In genomic region chr5:128572546-128573339, GRCh38 we compare ENCODE assay signal across 1 cellular context.
TF ChIP-seq lines count a peak whose summit lies in the region.

No MANE protein-coding gene starts in this region.

TF ChIP-seq in IMR-90, 13 proteins besides CTCF, POLR2A, EP300 and RAD21 (continued from another document):
- no peak for TF ChIP-seq FOS (IDR thresholded peaks at IDR 0.05; ENCODE audit: low read depth, low read length)
- TF ChIP-seq BHLHE40 (IDR thresholded peaks at IDR 0.05; ENCODE audit: low read depth, low read length) = no peak
- no peak for TF ChIP-seq MAZ (IDR thresholded peaks at IDR 0.05; ENCODE audit: borderline replicate concordance, low read depth, low read length)
- TF ChIP-seq ELK1 (IDR thresholded peaks at IDR 0.05; ENCODE audit: borderline replicate concordance, low read depth, low read length) = no peak
- no peak for TF ChIP-seq CHD1 (IDR thresholded peaks at IDR 0.05; ENCODE audit: low read depth, low read length)
